Comparison of ENCODE assay signal across 8 cellular contexts in the genomic region with DNA sequence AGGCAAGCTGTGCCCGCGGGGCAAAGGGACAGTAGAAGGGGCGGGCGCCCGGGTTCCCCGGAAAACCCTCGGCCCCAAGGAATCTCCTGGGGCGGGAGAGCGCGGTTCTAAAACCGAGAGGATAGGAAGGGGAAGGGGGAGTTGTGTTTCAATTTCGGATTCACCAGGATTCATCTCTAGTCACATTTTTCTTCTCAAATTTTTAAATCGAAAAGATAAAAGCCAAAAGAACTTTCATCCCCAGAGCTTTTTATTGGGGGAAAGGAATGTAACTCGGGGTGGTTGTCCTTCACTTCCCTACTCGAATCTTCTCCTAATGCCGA. TPM values are rescaled to one million over a fixed set of nuclear protein-coding genes. Genes with fewer than 3 reads are reported as not detected.
DNase-seq lines count a peak whose midpoint lies in the region; ATAC-seq and TF ChIP-seq lines count a peak whose summit lies in the region.

No MANE protein-coding gene starts in this region.

- 0% methylated on average over 2 to 4 of the region's 16 CpGs for WGBS in mesodermal cell (ENCODE audit: insufficient coverage in 2 of 2), 2 experiments

- peaks cover 44% of the 10 kb centered on the region for H3K4me1 Mint-ChIP-seq in activated naive CD4-positive, alpha-beta T cell treated with anti-CD3 and anti-CD28 coated beads, Interleukin-2, amount 10 ng/mL, durations not matched to agents 7 days and 5 days
- peaks cover 31% of the 10 kb centered on the region for H3K4me1 Mint-ChIP-seq in type B pancreatic cell (ENCODE audit: unreplicated experiment)

- H3K9me3 ChIP-seq in breast epithelium (no peaks in the 10 kb centered on the region), mesodermal cell (ENCODE audit: control insufficient read depth, low read length) (no peaks in the 10 kb centered on the region)

- peaks cover 8% of the 10 kb centered on the region for H3K36me3 Mint-ChIP-seq in activated naive CD4-positive, alpha-beta T cell treated with anti-CD3 and anti-CD28 coated beads, Interleukin-2, amount 10 ng/mL, durations not matched to agents 7 days and 5 days
- peaks cover 17% of the 10 kb centered on the region for H3K36me3 Mint-ChIP-seq in type B pancreatic cell

- no peaks in the 10 kb centered on the region for H3K4me1 ChIP-seq in breast epithelium
- H3K4me1 ChIP-seq in mesodermal cell (ENCODE audit: control insufficient read depth, insufficient read depth, low read length, poor library complexity, severe bottlenecking): peaks cover 18% of the 10 kb centered on the region

- H3K4me3 ChIP-seq in breast epithelium (peak overlapping the region; percentile 67 to 87 (median 68)), mesodermal cell (ENCODE audit: extremely low read depth, insufficient read depth, low read length, poor library complexity, severe bottlenecking) (peak overlapping the region; percentile 93)

- H3K27ac ChIP-seq in breast epithelium (peak overlapping the region; percentile 80 to 94), mesodermal cell (ENCODE audit: low read depth, low read length, severe bottlenecking) (peak overlapping the region; percentile 60)

- CTCF ChIA-PET in activated naive CD4-positive, alpha-beta T cell treated with anti-CD3 and anti-CD28 coated beads, Interleukin-2, amount 10 ng/mL, durations not matched to agents 7 days and 5 days (lab: Charles Lee): no interaction called here

- TF ChIP-seq CTCF in breast epithelium (IDR thresholded peaks at IDR 0.05) (no peak), type B pancreatic cell (conservative IDR thresholded peaks at IDR 0.05) (no peak)

- DNase-seq in activated naive CD4-positive, alpha-beta T cell treated with anti-CD3 and anti-CD28 coated beads, Interleukin-2, amount 10 ng/mL, durations not matched to agents 7 days and 5 days: no peak
- DNase-seq in activated naive CD4-positive, alpha-beta T cell (lab: John Stamatoyannopoulos, UW): no peak
- no peak for DNase-seq in breast epithelium (ENCODE audit: low spot score in 2 of 2)
- no peak for DNase-seq in type B pancreatic cell (ENCODE audit: extremely low spot score, unreplicated experiment)
- no peak for DNase-seq in DMS153 (lab: John Stamatoyannopoulos, UW)

- H3K27me3 Mint-ChIP-seq in activated naive CD4-positive, alpha-beta T cell treated with anti-CD3 and anti-CD28 coated beads, Interleukin-2, amount 10 ng/mL, durations not matched to agents 7 days and 5 days: peaks cover 81% of the 10 kb centered on the region
- H3K27me3 Mint-ChIP-seq in type B pancreatic cell: peaks cover 86% of the 10 kb centered on the region

- peak overlapping the region; percentile 74 for H3K4me3 Mint-ChIP-seq in activated naive CD4-positive, alpha-beta T cell treated with anti-CD3 and anti-CD28 coated beads, Interleukin-2, amount 10 ng/mL, durations not matched to agents 7 days and 5 days
- H3K4me3 Mint-ChIP-seq in type B pancreatic cell: peak overlapping the region; percentile 96

- H3K27ac Mint-ChIP-seq in activated naive CD4-positive, alpha-beta T cell treated with anti-CD3 and anti-CD28 coated beads, Interleukin-2, amount 10 ng/mL, durations not matched to agents 7 days and 5 days: peak overlapping the region; percentile 49
- H3K27ac Mint-ChIP-seq in type B pancreatic cell: peak overlapping the region; percentile 81

- no peak for ATAC-seq in HG02973 (IDR thresholded peaks at IDR 0.05; ENCODE audit: unreplicated experiment)
- ATAC-seq in HG03108 (IDR thresholded peaks at IDR 0.05; ENCODE audit: unreplicated experiment): no peak

- peaks cover 0 to 11% of the 10 kb centered on the region in 2 donors for H3K27me3 ChIP-seq in breast epithelium

- no peak for TF ChIP-seq POLR2A in breast epithelium (IDR thresholded peaks at IDR 0.05)

- peaks cover 2% of the 10 kb centered on the region for H3K9me3 Mint-ChIP-seq in activated naive CD4-positive, alpha-beta T cell treated with anti-CD3 and anti-CD28 coated beads, Interleukin-2, amount 10 ng/mL, durations not matched to agents 7 days and 5 days
- H3K9me3 Mint-ChIP-seq in type B pancreatic cell: no peaks in the 10 kb centered on the region

- no peaks in the 10 kb centered on the region for H3K36me3 ChIP-seq in breast epithelium
- H3K36me3 ChIP-seq in mesodermal cell (ENCODE audit: control insufficient read depth, insufficient read depth, low read length): peaks cover 46% of the 10 kb centered on the region

- intact Hi-C loops in breast epithelium (cut with DNase I; ENCODE audit: low total_unique reads): no loop called here

RNA-seq across cellular contexts. Expression of a gene that starts 1.4 kb away (rescaled TPM):
- total RNA-seq in breast epithelium (10 to 100 TPM; 17.0 to 51.8 (median 17.7) TPM), type B pancreatic cell (ENCODE audit: low replicate concordance) (12.4 and 36.4 TPM in 2 replicates)
- polyA plus RNA-seq in mesodermal cell (2013, experiment 1 of 2): 326 TPM
- polyA plus RNA-seq in mesodermal cell (2013, experiment 2 of 2): 325 TPM
